In genomic region chr19:5953034-5953589, GRCh38 we compare ENCODE assay signal across 9 cellular contexts. TPM values are rescaled to one million over a fixed set of nuclear protein-coding genes. Genes with fewer than 3 reads are reported as not detected.
A peak's percentile ranks its signal among the peaks of the same experiment; 100 is the strongest.
DNase-seq lines count a peak whose midpoint lies in the region; TF ChIP-seq lines count a peak whose summit lies in the region.
"Had no signal": no experiment of that assay in that cellular context is flagged by ENCODE, and none has a peak within 500 bp of the region (broad histone marks: within the 10 kb centered on the region; RNA-seq: fewer than 3 reads in every experiment).

No MANE protein-coding gene starts in this region.

- CTCF ChIA-PET in activated CD4-positive, alpha-beta T cell treated with anti-CD3 and anti-CD28 coated beads, Interleukin-2, amount 10 ng/mL, durations not matched to agents 7 days and 5 days (lab: Charles Lee): interaction anchor here (0.7 to 3.8 kb wide), 2 partner anchors 10 to 15 kb away, joined by 3 to 12 read pairs; no protein-coding TSS in a partner anchor
- CTCF ChIA-PET in activated CD4-positive, alpha-beta memory T cell treated with anti-CD3 and anti-CD28 coated beads for 36 hours (lab: Charles Lee): interaction anchor here (0.8 to 3.2 kb wide), 5 partner anchors 9 to 172 kb away, joined by 3 to 29 read pairs (median 3); no protein-coding TSS in a partner anchor

- H3K27me3 Mint-ChIP-seq in activated CD4-positive, alpha-beta T cell treated with anti-CD3 and anti-CD28 coated beads, Interleukin-2, amount 10 ng/mL, durations not matched to agents 7 days and 5 days: no peaks in the 10 kb centered on the region
- H3K27me3 Mint-ChIP-seq in activated CD4-positive, alpha-beta memory T cell treated with anti-CD3 and anti-CD28 coated beads for 36 hours: no peaks in the 10 kb centered on the region
- H3K27me3 Mint-ChIP-seq in glutamatergic neuron (ENCODE audit: unreplicated experiment): peaks cover 10% of the 10 kb centered on the region

- H3K4me3 Mint-ChIP-seq in activated CD4-positive, alpha-beta T cell treated with anti-CD3 and anti-CD28 coated beads, Interleukin-2, amount 10 ng/mL, durations not matched to agents 7 days and 5 days: peak overlapping the region; percentile 53
- H3K4me3 Mint-ChIP-seq in activated CD4-positive, alpha-beta memory T cell treated with anti-CD3 and anti-CD28 coated beads for 36 hours: peak overlapping the region; percentile 64
- peak overlapping the region; percentile 72 for H3K4me3 Mint-ChIP-seq in glutamatergic neuron (ENCODE audit: unreplicated experiment)

- H3K36me3 Mint-ChIP-seq in activated CD4-positive, alpha-beta T cell treated with anti-CD3 and anti-CD28 coated beads, Interleukin-2, amount 10 ng/mL, durations not matched to agents 7 days and 5 days (ENCODE audit: low read depth): peaks cover 39% of the 10 kb centered on the region
- peaks cover 20% of the 10 kb centered on the region for H3K36me3 Mint-ChIP-seq in activated CD4-positive, alpha-beta memory T cell treated with anti-CD3 and anti-CD28 coated beads for 36 hours
- no peaks in the 10 kb centered on the region for H3K36me3 Mint-ChIP-seq in glutamatergic neuron (ENCODE audit: unreplicated experiment)

- DNase-seq in activated CD4-positive, alpha-beta T cell treated with anti-CD3 and anti-CD28 coated beads, Interleukin-2, amount 10 ng/mL, durations not matched to agents 7 days and 5 days: no peak
- no peak for DNase-seq in activated CD4-positive, alpha-beta T cell treated with anti-CD3 and anti-CD28 coated beads, Interleukin-2, amount 50 U/mL, for 4 hours
- DNase-seq in activated CD4-positive, alpha-beta memory T cell treated with anti-CD3 and anti-CD28 coated beads for 36 hours: peak; percentile 28
- no peak for DNase-seq in glutamatergic neuron
- DNase-seq in NAMALWA (ENCODE audit: low spot score): no peak
- DNase-seq in posterior cingulate gyrus: no peak
- no peak for DNase-seq in amygdala (lab: John Stamatoyannopoulos, UW)
- DNase-seq: NCI-H774 had no signal

- peaks cover 90% of the 10 kb centered on the region for H3K4me1 Mint-ChIP-seq in activated CD4-positive, alpha-beta T cell treated with anti-CD3 and anti-CD28 coated beads, Interleukin-2, amount 10 ng/mL, durations not matched to agents 7 days and 5 days
- peaks cover 93% of the 10 kb centered on the region for H3K4me1 Mint-ChIP-seq in activated CD4-positive, alpha-beta memory T cell treated with anti-CD3 and anti-CD28 coated beads for 36 hours (ENCODE audit: low read depth)
- peaks cover 72% of the 10 kb centered on the region for H3K4me1 Mint-ChIP-seq in glutamatergic neuron (ENCODE audit: low read depth, unreplicated experiment)

- H3K27ac ChIP-seq in temporal lobe (ENCODE audit: low read depth, low read length): peak overlapping the region; percentile 54

- peak overlapping the region; percentile 92 for H3K27ac Mint-ChIP-seq in activated CD4-positive, alpha-beta T cell treated with anti-CD3 and anti-CD28 coated beads, Interleukin-2, amount 10 ng/mL, durations not matched to agents 7 days and 5 days
- peak overlapping the region; percentile 95 for H3K27ac Mint-ChIP-seq in activated CD4-positive, alpha-beta memory T cell treated with anti-CD3 and anti-CD28 coated beads for 36 hours
- H3K27ac Mint-ChIP-seq in glutamatergic neuron (ENCODE audit: unreplicated experiment): peak overlapping the region; percentile 98

- intact Hi-C loops in activated CD4-positive, alpha-beta memory T cell treated with anti-CD3 and anti-CD28 coated beads for 36 hours (cut with micrococcal nuclease): loop anchor here (1.0 to 10.0 kb wide), 6 partner anchors 9 to 268 kb away; partner anchors contain the start of genes HSD11B1L, MICOS13, RANBP3 and VMAC
- intact Hi-C loops in posterior cingulate gyrus (cut with DNase I): no loop called here

- no peak for TF ChIP-seq CTCF in glutamatergic neuron (IDR thresholded peaks at IDR 0.05; ENCODE audit: partially characterized antibody, unreplicated experiment)

- POLR2A ChIA-PET in activated CD4-positive, alpha-beta T cell treated with anti-CD3 and anti-CD28 coated beads, Interleukin-2, amount 10 ng/mL, durations not matched to agents 7 days and 5 days (lab: Charles Lee): no interaction called here
- POLR2A ChIA-PET in activated CD4-positive, alpha-beta memory T cell treated with anti-CD3 and anti-CD28 coated beads for 36 hours (lab: Charles Lee): interaction anchor here (1.1 to 2.1 kb wide), 3 partner anchors 9 to 50 kb away, joined by 4 to 6 read pairs (median 5); partner anchors contain the start of genes NDUFA11 and RANBP3

- peaks cover 5% of the 10 kb centered on the region for H3K9me3 Mint-ChIP-seq in activated CD4-positive, alpha-beta T cell treated with anti-CD3 and anti-CD28 coated beads, Interleukin-2, amount 10 ng/mL, durations not matched to agents 7 days and 5 days
- H3K9me3 Mint-ChIP-seq in activated CD4-positive, alpha-beta memory T cell treated with anti-CD3 and anti-CD28 coated beads for 36 hours: no peaks in the 10 kb centered on the region
- H3K9me3 Mint-ChIP-seq in glutamatergic neuron (ENCODE audit: unreplicated experiment): peaks cover 10% of the 10 kb centered on the region

RNA-seq across cellular contexts. Expression of gene RANBP3, which starts 24.8 kb away (rescaled TPM):
- 10 to 100 TPM; 97.4 to 98.0 TPM for total RNA-seq in activated CD4-positive, alpha-beta T cell treated with anti-CD3 and anti-CD28 coated beads, Interleukin-2, amount 10 ng/mL, durations not matched to agents 7 days and 5 days
- total RNA-seq in activated CD4-positive, alpha-beta memory T cell treated with anti-CD3 and anti-CD28 coated beads for 36 hours: 10 to 100 TPM; 78.1 to 81.3 TPM
- total RNA-seq in glutamatergic neuron (ENCODE audit: unreplicated experiment): 92.1 TPM
- total RNA-seq in temporal lobe: 31.0 TPM

RNA-seq across cellular contexts. Expression of gene CAPS, which starts 39.1 kb away (rescaled TPM):
- 10 to 100 TPM; 17.2 to 21.0 TPM for total RNA-seq in activated CD4-positive, alpha-beta T cell treated with anti-CD3 and anti-CD28 coated beads, Interleukin-2, amount 10 ng/mL, durations not matched to agents 7 days and 5 days
- 1 to 10 TPM; 3.7 to 3.9 TPM for total RNA-seq in activated CD4-positive, alpha-beta memory T cell treated with anti-CD3 and anti-CD28 coated beads for 36 hours
- total RNA-seq in glutamatergic neuron (ENCODE audit: unreplicated experiment) (9.9 TPM), temporal lobe (5.7 TPM)

RNA-seq across cellular contexts. Expression of gene VMAC, which starts 48.4 kb away (rescaled TPM):
- 10 to 100 TPM; 11.8 TPM for total RNA-seq in activated CD4-positive, alpha-beta T cell treated with anti-CD3 and anti-CD28 coated beads, Interleukin-2, amount 10 ng/mL, durations not matched to agents 7 days and 5 days
- 1 to 10 TPM; 2.9 to 3.3 TPM for total RNA-seq in activated CD4-positive, alpha-beta memory T cell treated with anti-CD3 and anti-CD28 coated beads for 36 hours
- total RNA-seq in glutamatergic neuron (ENCODE audit: unreplicated experiment) (7.5 TPM), temporal lobe (3.0 TPM)

RNA-seq across cellular contexts. Expression of gene NDUFA11, which starts 49.5 kb away (rescaled TPM):
- 100 to 1,000 TPM; 207 to 233 TPM for total RNA-seq in activated CD4-positive, alpha-beta T cell treated with anti-CD3 and anti-CD28 coated beads, Interleukin-2, amount 10 ng/mL, durations not matched to agents 7 days and 5 days
- total RNA-seq in activated CD4-positive, alpha-beta memory T cell treated with anti-CD3 and anti-CD28 coated beads for 36 hours: 100 to 1,000 TPM; 224 to 226 TPM
- total RNA-seq in glutamatergic neuron (ENCODE audit: unreplicated experiment) (193 TPM), temporal lobe (66.1 TPM)
